In the genomic region with DNA sequence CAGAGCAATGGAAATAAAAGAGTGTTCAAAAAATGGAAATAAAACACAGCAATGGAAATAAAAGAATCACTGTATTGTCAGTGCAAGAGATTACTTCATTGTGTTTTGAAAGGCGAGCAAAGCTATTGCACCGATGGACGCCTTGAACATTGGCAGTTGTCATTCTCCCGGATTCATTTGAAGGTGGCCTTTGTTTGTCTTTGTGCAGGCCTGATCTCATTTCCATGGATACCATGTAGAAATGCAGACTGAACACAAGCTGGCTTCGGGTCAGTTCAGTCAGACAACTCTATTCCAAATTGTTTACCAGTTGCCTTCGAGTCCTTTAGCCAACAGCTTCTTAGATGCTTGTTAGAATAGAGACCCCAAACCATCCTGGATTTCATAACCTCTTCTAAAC, we compare ENCODE assay signal across 14 cellular contexts. TPM values are rescaled to one million over a fixed set of nuclear protein-coding genes. Genes with fewer than 3 reads are reported as not detected.
DNase-seq lines count a peak whose midpoint lies in the region; TF ChIP-seq lines count a peak whose summit lies in the region.
"Had no signal": no experiment of that assay in that cellular context is flagged by ENCODE, and none has a peak within 500 bp of the region (broad histone marks: within the 10 kb centered on the region; RNA-seq: fewer than 3 reads in every experiment).

No MANE protein-coding gene starts in this region.

- H3K27me3 Mint-ChIP-seq in neural progenitor cell (ENCODE audit: insufficient read depth, low read depth) = peaks cover 2% of the 10 kb centered on the region

- no peak for TF ChIP-seq POLR2A in esophagus squamous epithelium (IDR thresholded peaks at IDR 0.05)
- TF ChIP-seq POLR2A in sigmoid colon (IDR thresholded peaks at IDR 0.05) = no peak

- H3K36me3 Mint-ChIP-seq in neural progenitor cell = peaks cover 3% of the 10 kb centered on the region

- H3K4me1 ChIP-seq in esophagus squamous epithelium (peaks cover 0 to 54% (median 10%) of the 10 kb centered on the region in 3 donors), neural progenitor cell (peaks cover 8% of the 10 kb centered on the region), sigmoid colon (no peaks in the 10 kb centered on the region)

- H3K4me3 ChIP-seq in esophagus squamous epithelium = no peak overlapping the region
- H3K4me3 ChIP-seq in neural progenitor cell = no peak overlapping the region
- no peak overlapping the region for H3K4me3 ChIP-seq in sigmoid colon

- no peaks in the 10 kb centered on the region for H4K20me1 ChIP-seq in neural progenitor cell (ENCODE audit: low read depth)

- H3K27ac Mint-ChIP-seq in neural progenitor cell = peak overlapping the region; percentile 96
- H3K27ac Mint-ChIP-seq: activated CD8-positive, alpha-beta T cell treated with anti-CD3 and anti-CD28 coated beads, Interleukin-2, amount 10 ng/mL, durations not matched to agents 7 days and 5 days; activated naive CD8-positive, alpha-beta T cell treated with anti-CD3 and anti-CD28 coated beads for 36 hours; nephron progenitor cell; T-helper 2 cell treated with Interferon-gamma antibody and Interleukin-4, amounts not matched to agents 5 μg/mL and 100 μg/mL, for 36 hours had no signal

- no peak overlapping the region for H3K9ac ChIP-seq in neural progenitor cell

- WGBS in esophagus squamous epithelium, 2 donors = 25 to 46% methylated on average over 6 of the region's 6 CpGs
- WGBS in sigmoid colon, 2 donors = 15 to 58% methylated on average over 6 of the region's 6 CpGs

- peaks cover 0 to 8% (median 0%) of the 10 kb centered on the region in 3 donors for H3K36me3 ChIP-seq in esophagus squamous epithelium
- no peaks in the 10 kb centered on the region for H3K36me3 ChIP-seq in neural progenitor cell
- no peaks in the 10 kb centered on the region for H3K36me3 ChIP-seq in sigmoid colon

- TF ChIP-seq EP300 in sigmoid colon (IDR thresholded peaks at IDR 0.05) = no peak

- peak overlapping the region; percentile 61 for H3K4me3 Mint-ChIP-seq in neural progenitor cell
- H3K4me3 Mint-ChIP-seq: activated CD8-positive, alpha-beta T cell treated with anti-CD3 and anti-CD28 coated beads, Interleukin-2, amount 10 ng/mL, durations not matched to agents 7 days and 5 days; activated naive CD8-positive, alpha-beta T cell treated with anti-CD3 and anti-CD28 coated beads for 36 hours; nephron progenitor cell; T-helper 2 cell treated with Interferon-gamma antibody and Interleukin-4, amounts not matched to agents 5 μg/mL and 100 μg/mL, for 36 hours had no signal

- H3K27me3 ChIP-seq in esophagus squamous epithelium (no peaks in the 10 kb centered on the region), neural progenitor cell (no peaks in the 10 kb centered on the region), sigmoid colon (peaks cover 0 to 7% (median 0%) of the 10 kb centered on the region in 3 donors)

- intact Hi-C loops in esophagus squamous epithelium (cut with DNase I) (no loop called here), sigmoid colon (cut with DNase I) (no loop called here)

- H3K4me1 Mint-ChIP-seq in neural progenitor cell = peaks cover 8% of the 10 kb centered on the region
- H3K4me1 Mint-ChIP-seq: activated naive CD8-positive, alpha-beta T cell treated with anti-CD3 and anti-CD28 coated beads for 36 hours; nephron progenitor cell had no signal

- no peaks in the 10 kb centered on the region for H3K9me3 ChIP-seq in esophagus squamous epithelium
- H3K9me3 ChIP-seq in neural progenitor cell (ENCODE audit: low read depth) = no peaks in the 10 kb centered on the region
- H3K9me3 ChIP-seq in sigmoid colon = no peaks in the 10 kb centered on the region

- in situ Hi-C loops in GM13976 (cut with MboI; ENCODE audit: low sequenced_read_pairs, unreplicated experiment) = no loop called here

- H3F3A ChIP-seq in neural progenitor cell (ENCODE audit: low read depth) = no peaks in the 10 kb centered on the region

- DNase-seq in C1 segment of cervical spinal cord (lab: John Stamatoyannopoulos, UW) (peak in 9 of 14 donors; percentile 20 to 65 (median 46)), NCI-H774 (lab: John Stamatoyannopoulos, UW) (peak; percentile 58), esophagus squamous epithelium (lab: John Stamatoyannopoulos, UW) (no peak), neural progenitor cell (ENCODE audit: low spot score) (peak; percentile 49), LoVo (ENCODE audit: low spot score) (no peak), NCI-H446 (lab: John Stamatoyannopoulos, UW) (no peak), sigmoid colon (no peak), GM13976 (ENCODE audit: low spot score) (no peak)
- DNase-seq: activated CD8-positive, alpha-beta T cell treated with anti-CD3 and anti-CD28 coated beads, Interleukin-2, amount 10 ng/mL, durations not matched to agents 7 days and 5 days; activated naive CD8-positive, alpha-beta T cell treated with anti-CD3 and anti-CD28 coated beads for 36 hours; effector memory CD4-positive, alpha-beta T cell; NCI-H1105 treated with DMSO at 0.1 percent for 48 hours; nephron progenitor cell had no signal

- TF ChIP-seq CTCF in esophagus squamous epithelium (IDR thresholded peaks at IDR 0.05) = no peak
- no peak for TF ChIP-seq CTCF in neural progenitor cell (IDR thresholded peaks at IDR 0.05)
- TF ChIP-seq CTCF in sigmoid colon (IDR thresholded peaks at IDR 0.05) = no peak
- TF ChIP-seq CTCF in GM13976 (IDR thresholded peaks at IDR 0.05; ENCODE audit: borderline replicate concordance, control extremely low read depth, extremely low read depth, insufficient read depth, missing control alignments) = no peak

- H3K79me2 ChIP-seq in neural progenitor cell (ENCODE audit: low read depth) = no peaks in the 10 kb centered on the region

- H3K27ac ChIP-seq in esophagus squamous epithelium (peak overlapping the region; percentile 0 to 46 (median 18)), neural progenitor cell (no peak overlapping the region), sigmoid colon (no peak overlapping the region)

- no peak overlapping the region for H3K4me2 ChIP-seq in neural progenitor cell

- no peaks in the 10 kb centered on the region for H3K9me3 Mint-ChIP-seq in neural progenitor cell
- H3K9me3 Mint-ChIP-seq: activated naive CD8-positive, alpha-beta T cell treated with anti-CD3 and anti-CD28 coated beads for 36 hours; nephron progenitor cell; T-helper 2 cell treated with Interferon-gamma antibody and Interleukin-4, amounts not matched to agents 5 μg/mL and 100 μg/mL, for 36 hours had no signal

- no peak overlapping the region for H2AFZ ChIP-seq in neural progenitor cell (replicated peaks)

RNA-seq across cellular contexts. Expression of gene ITGA2, which starts 8.3 kb away (rescaled TPM):
- total RNA-seq in esophagus squamous epithelium = 10 to 100 TPM; 12.0 to 28.5 (median 21.6) TPM
- total RNA-seq in neural progenitor cell (ENCODE audit: low replicate concordance) = 2.5 and 2.6 TPM in 2 replicates
- 1 to 10 TPM in 3 of 4 donors, under 1 TPM in 1; 0.99 to 1.9 (median 1.5) TPM for total RNA-seq in sigmoid colon
- polyA plus RNA-seq in sigmoid colon = 1 to 10 TPM in 1 of 3 donors, under 1 TPM in 2; 0.60 to 4.9 (median 0.69) TPM

Comparison
In these comparisons a context has a peak if more than half of its experiments do, and no peak if none do; other contexts are left out.
1. DNase-seq: peak in C1 segment of cervical spinal cord (9 of 14), NCI-H774 (single experiment) and neural progenitor cell (single experiment); none in esophagus squamous epithelium (single experiment), LoVo (single experiment), NCI-H446 (0 of 2), sigmoid colon (single experiment) and GM13976 (single experiment).
2. H3K27ac ChIP-seq: peak in esophagus squamous epithelium (4 of 4); none in neural progenitor cell (single experiment) and sigmoid colon (0 of 4).